11 cellular contexts compared by ENCODE assay signal in genomic region chr6:81981812-81982211, GRCh38.
DNase-seq lines count a peak whose midpoint lies in the region; ATAC-seq and TF ChIP-seq lines count a peak whose summit lies in the region.
"Had no signal": no experiment of that assay in that cellular context is flagged by ENCODE, and none has a peak within 500 bp of the region (broad histone marks: within the 10 kb centered on the region; RNA-seq: fewer than 3 reads in every experiment).

No MANE protein-coding gene starts in this region.

- no peak for ATAC-seq in HG02970 (IDR thresholded peaks at IDR 0.05; ENCODE audit: low FRiP score, unreplicated experiment)
- ATAC-seq in GM18520 (IDR thresholded peaks at IDR 0.05; ENCODE audit: unreplicated experiment), result no peak
- ATAC-seq: esophagus mucosa had no signal

- no peak for TF ChIP-seq CTCF in AG10803 (conservative IDR thresholded peaks at IDR 0.05; ENCODE audit: low read length)
- no peak for TF ChIP-seq CTCF in fibroblast of the aortic adventitia (IDR thresholded peaks at IDR 0.05; ENCODE audit: insufficient read depth, low read length)

- peak; percentile 77 for DNase-seq in AG10803 (ENCODE audit: low read depth)
- DNase-seq in H4 (ENCODE audit: low spot score), result peak; percentile 23
- peak; percentile 16 for DNase-seq in RKO (ENCODE audit: low spot score)
- peak; percentile 86 for DNase-seq in fibroblast of the aortic adventitia (ENCODE audit: low read depth)
- no peak for DNase-seq in NK-92 (lab: John Stamatoyannopoulos, UW; ENCODE audit: unreplicated experiment)
- no peak for DNase-seq in DMS53 (lab: John Stamatoyannopoulos, UW)
- DNase-seq: CD4-positive, CD25-positive, alpha-beta regulatory T cell; stimulated activated CD4-positive, alpha-beta T cell treated with anti-CD3 and anti-CD28 coated beads, Interleukin-12 subunit alpha, Interleukin-12 subunit beta, amount 100 ng/mL, for 4 hours had no signal

- H3K4me3 ChIP-seq in AG10803 (ENCODE audit: low read length), result peak overlapping the region; percentile 2; the same call in 1 of the 2 replicates
- peak overlapping the region; percentile 4 for H3K4me3 ChIP-seq in fibroblast of the aortic adventitia (ENCODE audit: low read depth, low read length)

Comparison
In these comparisons a context has a peak if more than half of its experiments do, and no peak if none do; other contexts are left out.
1. DNase-seq: peak in AG10803 (single experiment), H4 (single experiment), RKO (single experiment) and fibroblast of the aortic adventitia (single experiment); none in NK-92 (single experiment) and DMS53 (single experiment).